ENCODE assay signal across 10 cellular contexts in genomic region chr1:93692451-93692861, GRCh38. TPM values are rescaled to one million over a fixed set of nuclear protein-coding genes. Genes with fewer than 3 reads are reported as not detected.
A peak's percentile ranks its signal among the peaks of the same experiment; 100 is the strongest.
DNase-seq lines count a peak whose midpoint lies in the region; ATAC-seq and TF ChIP-seq lines count a peak whose summit lies in the region.
"Had no signal": no experiment of that assay in that cellular context is flagged by ENCODE, and none has a peak within 500 bp of the region (broad histone marks: within the 10 kb centered on the region; RNA-seq: fewer than 3 reads in every experiment).

No MANE protein-coding gene starts in this region.

- ATAC-seq in HG03460 (IDR thresholded peaks at IDR 0.05; ENCODE audit: unreplicated experiment) (no peak), GM21825 (IDR thresholded peaks at IDR 0.05; ENCODE audit: unreplicated experiment) (no peak), GM18873 (IDR thresholded peaks at IDR 0.05; ENCODE audit: low FRiP score, unreplicated experiment) (no peak)

- H3K4me1 ChIP-seq in DOHH2 (ENCODE audit: control insufficient read depth, low read length) = peaks cover 92% of the 10 kb centered on the region
- peaks cover 24% of the 10 kb centered on the region for H3K4me1 ChIP-seq in Loucy (ENCODE audit: insufficient read depth, low read length, poor library complexity, severe bottlenecking)
- H3K4me1 ChIP-seq in osteoblast (ENCODE audit: insufficient read depth, low read length) = peaks cover 37% of the 10 kb centered on the region

- peak overlapping the region; percentile 76 for H3K4me2 ChIP-seq in DOHH2 (ENCODE audit: low read length)
- H3K4me2 ChIP-seq in Loucy (ENCODE audit: low read depth, low read length, poor library complexity, severe bottlenecking) = peak overlapping the region; percentile 51
- peak overlapping the region; percentile 78 for H3K4me2 ChIP-seq in osteoblast (ENCODE audit: insufficient read depth, low read length)

- H3F3A ChIP-seq in DOHH2 (ENCODE audit: control insufficient read depth, insufficient read depth) (peaks cover 37% of the 10 kb centered on the region), Loucy (ENCODE audit: low read depth) (no peaks in the 10 kb centered on the region)

- H3K9me3 ChIP-seq in DOHH2 (ENCODE audit: control insufficient read depth, insufficient read depth, low read length) = no peaks in the 10 kb centered on the region
- no peaks in the 10 kb centered on the region for H3K9me3 ChIP-seq in Loucy (ENCODE audit: insufficient read depth, low read depth, low read length)
- H3K9me3 ChIP-seq in osteoblast (ENCODE audit: low read depth, low read length) = no peaks in the 10 kb centered on the region
- H3K9me3 ChIP-seq: left ventricle myocardium inferior had no signal

- H3K79me2 ChIP-seq in DOHH2 (ENCODE audit: control insufficient read depth, low read length) (peaks cover 3% of the 10 kb centered on the region; the same call in 1 of the 2 replicates), Loucy (ENCODE audit: insufficient read depth, low read length) (no peaks in the 10 kb centered on the region), osteoblast (ENCODE audit: insufficient read depth, low read length) (no peaks in the 10 kb centered on the region)

- H3K4me3 ChIP-seq in DOHH2 (ENCODE audit: low read length) = peak overlapping the region; percentile 34
- H3K4me3 ChIP-seq in Loucy (ENCODE audit: low read length, poor library complexity, severe bottlenecking) = no peak overlapping the region
- peak overlapping the region; percentile 42 for H3K4me3 ChIP-seq in coronary artery
- peak overlapping the region; percentile 48 for H3K4me3 ChIP-seq in osteoblast (ENCODE audit: insufficient read depth, low read length)
- H3K4me3 ChIP-seq: left ventricle myocardium inferior had no signal

- H3K36me3 ChIP-seq in DOHH2 (ENCODE audit: control insufficient read depth, low read length) = no peaks in the 10 kb centered on the region
- no peaks in the 10 kb centered on the region for H3K36me3 ChIP-seq in Loucy (ENCODE audit: insufficient read depth, low read length)
- H3K36me3 ChIP-seq in osteoblast (ENCODE audit: insufficient read depth, low read length) = no peaks in the 10 kb centered on the region
- H3K36me3 ChIP-seq: left ventricle myocardium inferior had no signal

- H3K27ac ChIP-seq in DOHH2 (ENCODE audit: low read depth, low read length) (peak overlapping the region; percentile 87), coronary artery (peak overlapping the region; percentile 63 to 72), osteoblast (ENCODE audit: low read depth, low read length) (peak overlapping the region; percentile 97)
- H3K27ac ChIP-seq: left ventricle myocardium inferior had no signal

- DNase-seq in coronary artery (ENCODE audit: low spot score) = no peak
- DNase-seq in osteoblast (ENCODE audit: insufficient read length, low spot score, missing footprints) = peak; percentile 56
- DNase-seq in stimulated activated CD4-positive, alpha-beta T cell treated with anti-CD3 and anti-CD28 coated beads, Interleukin-4, amount 100 ng/mL, for 4 hours = no peak
- DNase-seq: left ventricle myocardium inferior, NCI-H526 had no signal

- H2AFZ ChIP-seq in Loucy (ENCODE audit: low read length) (peak overlapping the region; percentile 38), osteoblast (ENCODE audit: low read length) (peak overlapping the region; percentile 32)

- H4K20me1 ChIP-seq in DOHH2 (ENCODE audit: control insufficient read depth, insufficient read depth, low read depth, low read length) = no peaks in the 10 kb centered on the region
- H4K20me1 ChIP-seq in Loucy (ENCODE audit: insufficient read depth, low read length, poor library complexity, severe bottlenecking) = no peaks in the 10 kb centered on the region
- no peaks in the 10 kb centered on the region for H4K20me1 ChIP-seq in osteoblast (ENCODE audit: insufficient read depth, low read length)

- no peaks in the 10 kb centered on the region for H3K9me2 ChIP-seq in DOHH2 (replicated peaks; ENCODE audit: control insufficient read depth, low read length)
- no peaks in the 10 kb centered on the region for H3K9me2 ChIP-seq in Loucy (replicated peaks; ENCODE audit: low read depth, low read length)

- H3K9ac ChIP-seq in Loucy (ENCODE audit: low read depth, low read length, poor library complexity, severe bottlenecking) = no peak overlapping the region

- TF ChIP-seq CTCF in DOHH2 (IDR thresholded peaks at IDR 0.05; ENCODE audit: low read depth, low read length, poor library complexity, severe bottlenecking) (no peak), Loucy (conservative IDR thresholded peaks at IDR 0.05; ENCODE audit: low read length) (no peak), coronary artery (IDR thresholded peaks at IDR 0.05) (no peak), osteoblast (IDR thresholded peaks at IDR 0.05; ENCODE audit: extremely low read depth, low read depth, low read length) (no peak)

- H3K27me3 ChIP-seq in DOHH2 (ENCODE audit: control insufficient read depth, low read length) (no peaks in the 10 kb centered on the region), Loucy (ENCODE audit: insufficient read depth, low read length, poor library complexity, severe bottlenecking) (no peaks in the 10 kb centered on the region), osteoblast (ENCODE audit: insufficient read depth, low read length) (no peaks in the 10 kb centered on the region)

RNA-seq across cellular contexts. Expression of gene BCAR3, which starts 10.8 kb away (rescaled TPM):
- 34.0 and 37.1 TPM in 2 replicates for total RNA-seq in osteoblast
